ENCODE assay signal across 8 cellular contexts in the genomic region with DNA sequence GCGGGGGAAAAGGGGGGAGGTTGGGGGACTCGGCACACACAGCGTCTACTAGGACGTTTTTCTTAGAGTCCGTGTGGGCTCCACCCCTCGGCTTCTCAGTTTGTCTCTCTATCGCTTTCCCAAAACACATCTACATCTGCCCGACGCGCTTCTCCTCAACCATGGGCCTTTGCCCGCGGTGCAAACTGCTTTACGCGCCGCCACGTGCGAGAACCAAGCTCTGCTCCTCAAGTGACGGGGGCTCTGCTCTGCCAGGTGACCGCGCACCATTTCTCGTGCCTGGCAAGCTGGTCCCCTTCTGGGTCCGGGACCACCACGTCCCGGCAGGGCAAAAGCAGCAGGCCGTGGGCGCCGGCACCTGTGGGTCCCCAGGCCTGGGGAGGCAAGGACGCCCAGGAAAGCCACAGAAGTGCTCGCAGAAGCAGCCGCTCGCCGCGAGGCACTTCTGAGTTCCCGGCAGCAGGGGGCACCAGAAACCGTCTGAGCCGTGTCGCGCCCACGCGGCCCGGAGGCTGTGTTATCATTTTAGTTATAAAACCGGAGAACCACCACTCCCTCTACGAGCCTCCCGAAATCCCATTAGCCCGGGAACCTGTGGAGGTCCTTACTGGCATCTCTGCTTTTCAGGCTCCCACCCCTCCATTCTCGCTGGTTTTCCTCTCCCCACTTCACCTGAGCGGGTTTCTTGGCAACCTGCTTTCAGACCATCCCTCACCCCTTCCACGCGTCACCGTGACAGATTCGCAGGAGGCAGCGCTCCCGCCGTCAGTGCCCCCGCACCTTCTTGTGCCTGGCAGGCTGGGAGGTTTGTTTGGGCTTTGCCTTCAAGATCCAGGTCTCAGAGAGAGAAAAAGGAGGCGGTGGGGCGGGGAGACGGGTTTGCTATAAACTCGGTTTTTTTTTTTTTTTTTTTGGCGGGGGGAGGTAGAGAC. TPM values are rescaled to one million over a fixed set of nuclear protein-coding genes. Genes with fewer than 3 reads are reported as not detected.
DNase-seq lines count a peak whose midpoint lies in the region; ATAC-seq and TF ChIP-seq lines count a peak whose summit lies in the region.

No MANE protein-coding gene starts in this region.

- peak; percentile 58 for DNase-seq in NCI-H460 (ENCODE audit: extremely low read depth, low read depth)
- peak; percentile 55 for DNase-seq in activated T-cell treated with anti-CD3 and anti-CD28 coated beads for 24 hours (ENCODE audit: low read depth)
- DNase-seq in fibroblast of the conjunctiva (ENCODE audit: low read depth): peak; percentile 39
- DNase-seq in nephron progenitor cell: peak; percentile 88
- DNase-seq in substantia nigra (lab: John Stamatoyannopoulos, UW): peak in 46 of 49 donors; percentile 8 to 83 (median 60)

- H3K4me1 Mint-ChIP-seq in nephron progenitor cell: peaks cover 76% of the 10 kb centered on the region

- peak; percentile 67 for ATAC-seq in GM18498 (IDR thresholded peaks at IDR 0.05; ENCODE audit: unreplicated experiment)
- peak; percentile 63 for ATAC-seq in HG02981 (IDR thresholded peaks at IDR 0.05; ENCODE audit: unreplicated experiment)

- H3K27ac ChIP-seq in 22Rv1 (no peak overlapping the region), substantia nigra (ENCODE audit: low read depth, low read length, poor library complexity, severe bottlenecking) (peak overlapping the region; percentile 61)

- peak overlapping the region; percentile 95 for H3K27ac Mint-ChIP-seq in nephron progenitor cell

- peak; percentile 68 for TF ChIP-seq CTCF in 22Rv1 (IDR thresholded peaks at IDR 0.05)
- TF ChIP-seq CTCF in nephron progenitor cell (IDR thresholded peaks at IDR 0.05): peak; percentile 83

- peak overlapping the region; percentile 94 for H3K4me3 Mint-ChIP-seq in nephron progenitor cell

- peaks cover 66% of the 10 kb centered on the region for H3K27me3 Mint-ChIP-seq in nephron progenitor cell (ENCODE audit: low read depth, poor library complexity)

- peaks cover 19% of the 10 kb centered on the region for H3K36me3 Mint-ChIP-seq in nephron progenitor cell (ENCODE audit: low read depth)

- H3K9me3 Mint-ChIP-seq in nephron progenitor cell: no peaks in the 10 kb centered on the region

RNA-seq across cellular contexts. Expression of gene GDNF, which starts 2.5 kb away (rescaled TPM):
- not detected in 2 replicates for total RNA-seq in NCI-H460 (2014; rRNA removed; shearing (Covaris generic))
- not detected in 2 replicates for polyA plus RNA-seq in NCI-H460 (2014; cell fraction: nucleus; rRNA removed)
